8 cellular contexts compared by ENCODE assay signal in genomic region chr10:29735628-29736324, GRCh38.
DNase-seq lines count a peak whose midpoint lies in the region; ATAC-seq and TF ChIP-seq lines count a peak whose summit lies in the region.

No MANE protein-coding gene starts in this region.

- H2AFZ ChIP-seq in PC-3 (ENCODE audit: low read length): peak overlapping the region; percentile 78
- peak overlapping the region; percentile 91 for H2AFZ ChIP-seq in neural progenitor cell (replicated peaks)

- H3F3A ChIP-seq in PC-3 (ENCODE audit: low read length, unreplicated experiment) (no peaks in the 10 kb centered on the region), neural progenitor cell (ENCODE audit: low read depth) (peaks cover 16% of the 10 kb centered on the region)

- H3K79me2 ChIP-seq in PC-3 (ENCODE audit: low read length) (peaks cover 46% of the 10 kb centered on the region), neural progenitor cell (ENCODE audit: low read depth) (peaks cover 44% of the 10 kb centered on the region)

- TF ChIP-seq CTCF in GM20000 (IDR thresholded peaks at IDR 0.05; ENCODE audit: extremely low read depth, missing control alignments) (peak; percentile 90), PC-3 (conservative IDR thresholded peaks at IDR 0.05; ENCODE audit: low read depth, low read length) (peak; percentile 71), neural progenitor cell (IDR thresholded peaks at IDR 0.05) (peak; percentile 90), stomach (IDR thresholded peaks at IDR 0.05) (peak in 5 of 7 experiments; percentile 76 to 95 (median 87))

- H3K4me2 ChIP-seq in PC-3 (ENCODE audit: low read length): peak overlapping the region; percentile 91
- H3K4me2 ChIP-seq in neural progenitor cell: peak overlapping the region; percentile 95

- H3K9me2 ChIP-seq in PC-3 (replicated peaks; ENCODE audit: low read length): no peaks in the 10 kb centered on the region

- H3K27ac ChIP-seq in PC-3 (ENCODE audit: low read length) (peak overlapping the region; percentile 69), neural progenitor cell (no peak overlapping the region), stomach (peak overlapping the region; percentile 86 to 99 (median 96))

- POLR2A ChIA-PET in PC-3 (lab: Charles Lee; ENCODE audit: unreplicated experiment): no interaction called here

- no peaks in the 10 kb centered on the region for H3K27me3 ChIP-seq in PC-3 (ENCODE audit: low read length)
- H3K27me3 ChIP-seq in neural progenitor cell: peaks cover 10% of the 10 kb centered on the region
- no peaks in the 10 kb centered on the region for H3K27me3 ChIP-seq in stomach

- H4K20me1 ChIP-seq in PC-3 (ENCODE audit: low read length) (peaks cover 34% of the 10 kb centered on the region), neural progenitor cell (ENCODE audit: low read depth) (peaks cover 20% of the 10 kb centered on the region)

- CTCF ChIA-PET in PC-3 (lab: Charles Lee): interaction anchor here (0.6 kb wide), 1 partner anchor 145 kb away, joined by 3 read pairs; no protein-coding TSS in a partner anchor

- peaks cover 13% of the 10 kb centered on the region; the same call in 1 of the 2 replicates for H3K4me1 ChIP-seq in PC-3 (ENCODE audit: insufficient read depth, low read length)
- peaks cover 38% of the 10 kb centered on the region for H3K4me1 ChIP-seq in neural progenitor cell
- peaks cover 5 to 47% (median 32%) of the 10 kb centered on the region in 4 donors for H3K4me1 ChIP-seq in stomach

- H3K9me3 ChIP-seq in PC-3 (ENCODE audit: low read length) (no peaks in the 10 kb centered on the region), neural progenitor cell (ENCODE audit: low read depth) (no peaks in the 10 kb centered on the region), stomach (no peaks in the 10 kb centered on the region)

- BruUV-seq in PC-3 (replicated peaks; lab: Mats Ljungman, UMichigan): no TSS peak

- no peak for TF ChIP-seq POLR2A in stomach (IDR thresholded peaks at IDR 0.05)

- intact Hi-C loops in PC-3 (cut with micrococcal nuclease): loop anchor here (1.0 to 5.0 kb wide), 7 partner anchors 21 to 201 kb away; no protein-coding TSS in a partner anchor
- intact Hi-C loops in activated T-helper 1 cell treated with anti-CD3 and anti-CD28 coated beads, Interleukin-12 subunit alpha, Interleukin-12 subunit beta, Interleukin-2, Interleukin-4 antibody, amounts not matched to agents 30 ng/mL and 10 ng/mL and 1 ng/mL, durations not matched to agents 14 hours and 24 hours and 36 hours (cut with micrococcal nuclease): loop anchor here (1.0 to 5.0 kb wide), 5 partner anchors 46 to 292 kb away; partner anchors contain the start of gene SVIL
- intact Hi-C loops in stomach (cut with DNase I; ENCODE audit: low total_unique reads): loop anchor here (10.0 kb wide), 1 partner anchor 141 kb away; no protein-coding TSS in a partner anchor

- peak overlapping the region; percentile 67 for H3K27ac Mint-ChIP-seq in activated T-helper 1 cell treated with anti-CD3 and anti-CD28 coated beads, Interleukin-12 subunit alpha, Interleukin-12 subunit beta, Interleukin-2, Interleukin-4 antibody, amounts not matched to agents 30 ng/mL and 10 ng/mL and 1 ng/mL, durations not matched to agents 14 hours and 24 hours and 36 hours
- H3K27ac Mint-ChIP-seq in neural progenitor cell: no peak overlapping the region

- DNase-seq in COLO668 (lab: John Stamatoyannopoulos, UW; ENCODE audit: unreplicated experiment) (peak; percentile 82), GM20000 (ENCODE audit: low spot score) (peak; percentile 95), HT-29 (ENCODE audit: low spot score) (peak; percentile 86), PC-3 (peak; percentile 89), fibroblast of peridontal ligament (ENCODE audit: extremely low read depth) (peak; percentile 62), neural progenitor cell (ENCODE audit: low spot score) (peak; percentile 86), stomach (peak; percentile 86)
- peak; percentile 79 for DNase-seq in activated T-helper 1 cell treated with anti-CD3 and anti-CD28 coated beads, Interleukin-12 subunit alpha, Interleukin-12 subunit beta, Interleukin-2, Interleukin-4 antibody, amounts not matched to agents 30 ng/mL and 10 ng/mL and 1 ng/mL, durations not matched to agents 14 hours and 24 hours and 36 hours (ENCODE audit: low spot score)

- H3K36me3 Mint-ChIP-seq in activated T-helper 1 cell treated with anti-CD3 and anti-CD28 coated beads, Interleukin-12 subunit alpha, Interleukin-12 subunit beta, Interleukin-2, Interleukin-4 antibody, amounts not matched to agents 30 ng/mL and 10 ng/mL and 1 ng/mL, durations not matched to agents 14 hours and 24 hours and 36 hours (ENCODE audit: low read depth): peaks cover 3% of the 10 kb centered on the region
- H3K36me3 Mint-ChIP-seq in neural progenitor cell: no peaks in the 10 kb centered on the region

- peak; percentile 79 for ATAC-seq in PC-3

- TF ChIP-seq EP300 in stomach (IDR thresholded peaks at IDR 0.05): no peak

- H3K9me3 Mint-ChIP-seq in activated T-helper 1 cell treated with anti-CD3 and anti-CD28 coated beads, Interleukin-12 subunit alpha, Interleukin-12 subunit beta, Interleukin-2, Interleukin-4 antibody, amounts not matched to agents 30 ng/mL and 10 ng/mL and 1 ng/mL, durations not matched to agents 14 hours and 24 hours and 36 hours: no peaks in the 10 kb centered on the region
- no peaks in the 10 kb centered on the region for H3K9me3 Mint-ChIP-seq in neural progenitor cell

- peaks cover 46% of the 10 kb centered on the region for H3K27me3 Mint-ChIP-seq in activated T-helper 1 cell treated with anti-CD3 and anti-CD28 coated beads, Interleukin-12 subunit alpha, Interleukin-12 subunit beta, Interleukin-2, Interleukin-4 antibody, amounts not matched to agents 30 ng/mL and 10 ng/mL and 1 ng/mL, durations not matched to agents 14 hours and 24 hours and 36 hours (ENCODE audit: insufficient read depth)
- H3K27me3 Mint-ChIP-seq in neural progenitor cell (ENCODE audit: insufficient read depth, low read depth): peaks cover 14% of the 10 kb centered on the region

- peak overlapping the region; percentile 80 for H3K4me3 Mint-ChIP-seq in activated T-helper 1 cell treated with anti-CD3 and anti-CD28 coated beads, Interleukin-12 subunit alpha, Interleukin-12 subunit beta, Interleukin-2, Interleukin-4 antibody, amounts not matched to agents 30 ng/mL and 10 ng/mL and 1 ng/mL, durations not matched to agents 14 hours and 24 hours and 36 hours
- peak overlapping the region; percentile 87 for H3K4me3 Mint-ChIP-seq in neural progenitor cell

- H3K9ac ChIP-seq in PC-3 (ENCODE audit: low read length): peak overlapping the region; percentile 89
- no peak overlapping the region for H3K9ac ChIP-seq in neural progenitor cell

- no peaks in the 10 kb centered on the region for H3K36me3 ChIP-seq in PC-3 (ENCODE audit: low read depth, low read length)
- no peaks in the 10 kb centered on the region for H3K36me3 ChIP-seq in neural progenitor cell
- H3K36me3 ChIP-seq in stomach: no peaks in the 10 kb centered on the region

- H3K4me3 ChIP-seq in PC-3 (ENCODE audit: low read length): peak overlapping the region; percentile 81
- H3K4me3 ChIP-seq in neural progenitor cell: peak overlapping the region; percentile 94
- peak overlapping the region; percentile 82 to 93 (median 87) for H3K4me3 ChIP-seq in stomach

- WGBS in stomach, 5 donors: 0 to 1% (median 1%) methylated on average over 16 to 80 of the region's 80 CpGs

- H3K4me1 Mint-ChIP-seq in activated T-helper 1 cell treated with anti-CD3 and anti-CD28 coated beads, Interleukin-12 subunit alpha, Interleukin-12 subunit beta, Interleukin-2, Interleukin-4 antibody, amounts not matched to agents 30 ng/mL and 10 ng/mL and 1 ng/mL, durations not matched to agents 14 hours and 24 hours and 36 hours (ENCODE audit: low read depth): peaks cover 10% of the 10 kb centered on the region
- H3K4me1 Mint-ChIP-seq in neural progenitor cell: peaks cover 46% of the 10 kb centered on the region
